In the genomic region with DNA sequence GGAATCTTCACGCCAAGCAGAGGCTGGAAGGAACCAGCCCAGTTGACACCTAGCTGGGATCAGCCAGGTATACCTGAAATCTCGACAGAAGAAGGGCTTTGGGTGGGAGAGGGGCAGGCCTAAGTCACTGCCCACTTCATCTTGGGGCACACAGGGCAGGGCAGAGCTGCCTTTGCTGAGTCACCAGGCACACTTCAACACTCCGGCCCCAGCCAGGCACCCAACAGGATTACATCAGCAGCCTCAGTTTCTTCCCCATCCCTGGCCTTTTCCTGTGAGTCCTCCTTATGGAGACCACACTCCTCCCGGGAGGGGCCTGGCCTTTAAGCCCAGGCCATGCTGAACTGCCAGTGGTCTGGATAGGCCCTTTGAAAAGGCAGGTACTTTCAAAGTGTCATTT, we compare ENCODE assay signal across 14 cellular contexts.
DNase-seq lines count a peak whose midpoint lies in the region; ATAC-seq and TF ChIP-seq lines count a peak whose summit lies in the region.
"Had no signal": no experiment of that assay in that cellular context is flagged by ENCODE, and none has a peak within 500 bp of the region (broad histone marks: within the 10 kb centered on the region; RNA-seq: fewer than 3 reads in every experiment).

No MANE protein-coding gene starts in this region.

- H3K9me3 ChIP-seq in KOPT-K1 (ENCODE audit: insufficient read depth, low read length, poor library complexity, severe bottlenecking) (no peaks in the 10 kb centered on the region), spleen (peaks cover 0 to 8% (median 0%) of the 10 kb centered on the region in 8 donors)

- WGBS in spleen, 5 donors: 52 to 79% (median 62%) methylated on average over 4 of the region's 4 CpGs

- intact Hi-C loops in spleen (cut with DNase I; ENCODE audit: low total_unique reads): no loop called here

- H3K4me1 ChIP-seq in spleen: peaks cover 0 to 23% (median 11%) of the 10 kb centered on the region in 6 donors

- H3K27ac ChIP-seq in KOPT-K1 (ENCODE audit: low read depth, low read length, poor library complexity, severe bottlenecking) (peak overlapping the region; percentile 39), spleen (no peak overlapping the region)
- H3K27ac ChIP-seq: KMS-11 had no signal

- TF ChIP-seq POLR2A in spleen (IDR thresholded peaks at IDR 0.05): no peak

- no peak overlapping the region for H3K4me3 ChIP-seq in spleen

- ATAC-seq in GM18873 (IDR thresholded peaks at IDR 0.05; ENCODE audit: low FRiP score, unreplicated experiment): peak; percentile 7
- ATAC-seq in GM19455 (IDR thresholded peaks at IDR 0.05; ENCODE audit: unreplicated experiment): peak; percentile 2

- DNase-seq in mesenteric fat pad (ENCODE audit: low spot score) (peak; percentile 68), spleen (no peak), NCI-H2029 treated with DMSO at 0.1 percent for 48 hours (lab: John Stamatoyannopoulos, UW) (no peak)
- DNase-seq in activated CD4-positive, CD25-positive, alpha-beta regulatory T cell (lab: John Stamatoyannopoulos, UW): no peak
- DNase-seq: activated effector memory CD4-positive, alpha-beta T cell treated with Interleukin-2 at 50 U/mL for 16 hours; aorta; DMS 273 treated with DMSO at 0.1 percent for 48 hours; erythroblast; NCI-H1436; retina had no signal

- no peak for TF ChIP-seq CTCF in spleen (IDR thresholded peaks at IDR 0.05 in 8 of 11, conservative IDR thresholded peaks at IDR 0.05 in 3 of 11)

- H3K27me3 ChIP-seq in spleen (replicated peaks in 1 of 7): no peaks in the 10 kb centered on the region

- no peaks in the 10 kb centered on the region for H3K36me3 ChIP-seq in KOPT-K1 (ENCODE audit: insufficient read depth, low read length)
- H3K36me3 ChIP-seq in spleen: no peaks in the 10 kb centered on the region
